ENCODE assay signal across 1 cellular context in genomic region chr2:794554-795244, GRCh38.
TF ChIP-seq lines count a peak whose summit lies in the region.

No MANE protein-coding gene starts in this region.

TF ChIP-seq in H1, 55 proteins besides CTCF, POLR2A, EP300 and RAD21:
- no peak for TF ChIP-seq RNF2 (IDR thresholded peaks at IDR 0.05; ENCODE audit: borderline replicate concordance, low read depth, low read length, missing control alignments, poor library complexity, severe bottlenecking)
- TF ChIP-seq BCL11A (IDR thresholded peaks at IDR 0.05; ENCODE audit: low read depth in 2 of 2, low read length in 2 of 2), result no peak
- TF ChIP-seq, protein P1, sequence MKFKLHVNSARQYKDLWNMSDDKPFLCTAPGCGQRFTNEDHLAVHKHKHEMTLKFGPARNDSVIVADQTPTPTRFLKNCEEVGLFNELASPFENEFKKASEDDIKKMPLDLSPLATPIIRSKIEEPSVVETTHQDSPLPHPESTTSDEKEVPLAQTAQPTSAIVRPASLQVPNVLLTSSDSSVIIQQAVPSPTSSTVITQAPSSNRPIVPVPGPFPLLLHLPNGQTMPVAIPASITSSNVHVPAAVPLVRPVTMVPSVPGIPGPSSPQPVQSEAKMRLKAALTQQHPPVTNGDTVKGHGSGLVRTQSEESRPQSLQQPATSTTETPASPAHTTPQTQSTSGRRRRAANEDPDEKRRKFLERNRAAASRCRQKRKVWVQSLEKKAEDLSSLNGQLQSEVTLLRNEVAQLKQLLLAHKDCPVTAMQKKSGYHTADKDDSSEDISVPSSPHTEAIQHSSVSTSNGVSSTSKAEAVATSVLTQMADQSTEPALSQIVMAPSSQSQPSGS (IDR thresholded peaks at IDR 0.05; ENCODE audit: low read length), result no peak
- no peak for TF ChIP-seq SRF (IDR thresholded peaks at IDR 0.05; ENCODE audit: low read depth, low read length)
- TF ChIP-seq, protein P2, sequence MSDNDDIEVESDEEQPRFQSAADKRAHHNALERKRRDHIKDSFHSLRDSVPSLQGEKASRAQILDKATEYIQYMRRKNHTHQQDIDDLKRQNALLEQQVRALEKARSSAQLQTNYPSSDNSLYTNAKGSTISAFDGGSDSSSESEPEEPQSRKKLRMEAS (IDR thresholded peaks at IDR 0.05), result peak; percentile 42
- no peak for TF ChIP-seq ASH2L (IDR thresholded peaks at IDR 0.05; ENCODE audit: low read length)
